ENCODE assay signal across 1 cellular context in the genomic region with DNA sequence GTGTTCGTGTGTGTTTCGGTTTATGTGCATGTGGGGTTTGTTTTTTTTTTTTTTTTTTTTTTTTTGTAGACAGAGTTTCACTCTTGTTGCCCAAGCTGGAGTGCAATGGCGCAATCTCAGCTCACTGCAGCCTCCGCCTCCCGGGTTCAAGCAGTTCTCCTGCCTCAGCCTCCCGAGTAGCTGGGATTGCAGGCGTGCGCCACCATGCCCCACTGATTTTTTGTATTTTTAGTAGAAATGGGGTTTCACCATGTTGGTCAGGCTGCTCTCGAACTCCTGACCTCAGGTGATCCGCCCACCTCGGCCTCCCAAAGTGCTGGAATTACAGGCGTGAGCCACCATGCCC.
TF ChIP-seq lines count a peak whose summit lies in the region.

No MANE protein-coding gene starts in this region.

TF ChIP-seq in GM12878, 131 proteins besides CTCF, POLR2A, EP300 and RAD21:
- TF ChIP-seq SMARCA5 (IDR thresholded peaks at IDR 0.05) (peak; percentile 59; the same call in 1 of the 2 replicates), ZNF217 (IDR thresholded peaks at IDR 0.05) (0 out of 2 replicates have a peak, but pooled peaks have one; percentile 37)
